ENCODE assay signal across 17 cellular contexts in the genomic region with DNA sequence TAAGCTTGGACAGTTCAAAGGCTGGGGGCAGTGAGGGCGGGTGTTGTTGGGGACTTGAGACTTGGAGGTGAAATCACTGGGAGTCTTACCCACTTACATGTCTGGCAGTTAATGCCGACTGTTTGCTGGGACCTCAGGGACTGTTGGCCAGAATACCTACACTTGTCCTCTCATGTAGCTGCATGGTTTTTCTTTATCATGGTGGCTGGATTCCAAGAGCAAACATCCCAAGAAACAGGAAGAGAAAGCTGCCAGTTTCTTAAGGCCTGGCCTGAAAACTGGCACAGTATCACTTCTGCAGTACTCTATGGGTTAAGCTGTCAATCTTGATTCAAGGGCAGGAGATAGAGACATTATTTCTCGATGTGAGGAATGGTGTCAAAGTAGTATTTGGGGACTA. TPM values are rescaled to one million over a fixed set of nuclear protein-coding genes. Genes with fewer than 3 reads are reported as not detected.
"Had no signal": no experiment of that assay in that cellular context is flagged by ENCODE, and none has a peak within 500 bp of the region (broad histone marks: within the 10 kb centered on the region; RNA-seq: fewer than 3 reads in every experiment).

No MANE protein-coding gene starts in this region.

- DNase-seq: activated CD4-positive, alpha-beta T cell treated with anti-CD3 and anti-CD28 coated beads for 1 hour; activated CD4-positive, alpha-beta T cell treated with anti-CD3 and anti-CD28 coated beads, Interleukin-2, amount 50 U/mL, for 48 hours; activated gamma-delta T cell; activated T-cell treated with anti-CD3 and anti-CD28 coated beads, Interleukin-2, amount 50 U/mL, for 48 hours; amygdala; gastrocnemius medialis; left ventricle myocardium superior; mesendoderm; nephron progenitor cell; ovary; retina; stimulated activated CD4-positive, alpha-beta T cell treated with anti-CD3 and anti-CD28 coated beads, Interleukin-4, amount 100 ng/mL, for 1 hour; stimulated activated CD8-positive, alpha-beta memory T cell treated with anti-CD3 and anti-CD28 coated beads, Interleukin-4, amount 100 ng/mL, for 48 hours; stimulated activated naive CD8-positive, alpha-beta T cell treated with anti-CD3 and anti-CD28 coated beads, Interleukin-15, Interleukin-2, amounts not matched to agents 100 U/mL and 50 U/mL, for 24 hours; testis; upper lobe of right lung had no signal

- H3K36me3 ChIP-seq: gastrocnemius medialis, ovary, upper lobe of right lung had no signal

- ATAC-seq: gastrocnemius medialis; left ventricle myocardium superior; stimulated activated naive CD8-positive, alpha-beta T cell treated with anti-CD3 and anti-CD28 coated beads, Interleukin-15, Interleukin-2, amounts not matched to agents 100 U/mL and 50 U/mL, for 24 hours; upper lobe of right lung had no signal

- H3K4me1 ChIP-seq: gastrocnemius medialis, testis, upper lobe of right lung had no signal

- H3K27me3 ChIP-seq: gastrocnemius medialis, ovary, testis, upper lobe of right lung had no signal

- H3K27ac ChIP-seq: gastrocnemius medialis, ovary, testis, upper lobe of right lung had no signal

- H3K9me3 ChIP-seq: gastrocnemius medialis, ovary, testis, upper lobe of right lung had no signal

- H3K4me3 ChIP-seq: gastrocnemius medialis, ovary, testis, upper lobe of right lung had no signal

RNA-seq across cellular contexts. Expression of a gene that starts 60.0 kb away (rescaled TPM):
- total RNA-seq: gastrocnemius medialis, kidney epithelial cell, left ventricle myocardium superior, ovary, upper lobe of right lung had no signal
- polyA plus RNA-seq: ovary had no signal
